ENCODE assay signal across 2 cellular contexts in genomic region chr13:45941261-45941660, GRCh38.
TF ChIP-seq lines count a peak whose summit lies in the region.

No MANE protein-coding gene starts in this region.

TF ChIP-seq in IMR-90, 13 proteins besides CTCF, POLR2A, EP300 and RAD21:
- TF ChIP-seq RFX5 (IDR thresholded peaks at IDR 0.05; ENCODE audit: low read depth, low read length) (no peak), RCOR1 (IDR thresholded peaks at IDR 0.05; ENCODE audit: insufficient replicate concordance, low read length) (no peak), USF2 (IDR thresholded peaks at IDR 0.05; ENCODE audit: low read depth, low read length) (peak; percentile 25; the same call in 1 of the 2 replicates)

TF ChIP-seq in SK-N-SH, 30 proteins besides CTCF, POLR2A, EP300 and RAD21:
- TF ChIP-seq USF1 (IDR thresholded peaks at IDR 0.05; ENCODE audit: borderline replicate concordance, low read depth): peak; percentile 65; the same call in 1 of the 2 replicates
- TF ChIP-seq YY1 (IDR thresholded peaks at IDR 0.05; ENCODE audit: low read depth): no peak
- no peak for TF ChIP-seq PBX3 (IDR thresholded peaks at IDR 0.05)
- no peak for TF ChIP-seq USF2 (IDR thresholded peaks at IDR 0.05; ENCODE audit: borderline replicate concordance, low read depth, low read length)
